32 cellular contexts compared by ENCODE assay signal in genomic region chr11:120141144-120142071, GRCh38. TPM values are rescaled to one million over a fixed set of nuclear protein-coding genes. Genes with fewer than 3 reads are reported as not detected.
DNase-seq lines count a peak whose midpoint lies in the region; FAIRE-seq and TF ChIP-seq lines count a peak whose summit lies in the region.
"Had no signal": no experiment of that assay in that cellular context is flagged by ENCODE, and none has a peak within 500 bp of the region (broad histone marks: within the 10 kb centered on the region; RNA-seq: fewer than 3 reads in every experiment).

No MANE protein-coding gene starts in this region.

- in situ Hi-C loops in GM13976 (cut with MboI; ENCODE audit: low sequenced_read_pairs, unreplicated experiment) (no loop called here), transverse colon (cut with MboI; ENCODE audit: low pct_ligation_motif_present in 1 of 4, low pct_unique_long_range_greater_than_20kb in 1 of 4, low sequenced_read_pairs in 3 of 4) (no loop called here)

- no peaks in the 10 kb centered on the region for H3K9me3 Mint-ChIP-seq in activated CD4-positive, alpha-beta memory T cell treated with anti-CD3 and anti-CD28 coated beads, Interleukin-2, amount 10 ng/mL, durations not matched to agents 7 days and 5 days
- no peaks in the 10 kb centered on the region for H3K9me3 Mint-ChIP-seq in activated CD4-positive, alpha-beta memory T cell treated with anti-CD3 and anti-CD28 coated beads for 36 hours
- no peaks in the 10 kb centered on the region for H3K9me3 Mint-ChIP-seq in endodermal cell
- H3K9me3 Mint-ChIP-seq: activated B cell treated with CpG ODN at 0.5 μM for 24 hours; activated naive CD4-positive, alpha-beta T cell treated with anti-CD3 and anti-CD28 coated beads, Interleukin-2, amount 10 ng/mL, durations not matched to agents 7 days and 5 days had no signal

- TF ChIP-seq POLR2A in prostate gland (IDR thresholded peaks at IDR 0.05), result no peak
- no peak for TF ChIP-seq POLR2A in transverse colon (IDR thresholded peaks at IDR 0.05)

- H3K4me3 Mint-ChIP-seq in activated CD4-positive, alpha-beta memory T cell treated with anti-CD3 and anti-CD28 coated beads, Interleukin-2, amount 10 ng/mL, durations not matched to agents 7 days and 5 days, result no peak overlapping the region
- no peak overlapping the region for H3K4me3 Mint-ChIP-seq in activated CD4-positive, alpha-beta memory T cell treated with anti-CD3 and anti-CD28 coated beads for 36 hours
- no peak overlapping the region for H3K4me3 Mint-ChIP-seq in endodermal cell
- H3K4me3 Mint-ChIP-seq: activated B cell treated with CpG ODN at 0.5 μM for 24 hours; activated CD8-positive, alpha-beta T cell treated with anti-CD3 and anti-CD28 coated beads, Interleukin-2, amount 10 ng/mL, durations not matched to agents 7 days and 5 days; activated naive CD4-positive, alpha-beta T cell treated with anti-CD3 and anti-CD28 coated beads, Interleukin-2, amount 10 ng/mL, durations not matched to agents 7 days and 5 days had no signal

- peaks cover 12% of the 10 kb centered on the region for H3K27me3 Mint-ChIP-seq in activated CD4-positive, alpha-beta memory T cell treated with anti-CD3 and anti-CD28 coated beads, Interleukin-2, amount 10 ng/mL, durations not matched to agents 7 days and 5 days
- H3K27me3 Mint-ChIP-seq in activated CD4-positive, alpha-beta memory T cell treated with anti-CD3 and anti-CD28 coated beads for 36 hours, result peaks cover 24% of the 10 kb centered on the region
- H3K27me3 Mint-ChIP-seq in endodermal cell (ENCODE audit: insufficient read depth), result peaks cover 50% of the 10 kb centered on the region

- H3K4me3 ChIP-seq in endodermal cell (ENCODE audit: low read length), result no peak overlapping the region
- no peak overlapping the region for H3K4me3 ChIP-seq in prostate gland
- H3K4me3 ChIP-seq in transverse colon, result no peak overlapping the region
- H3K4me3 ChIP-seq: BLaER1 treated with 17β-estradiol and CSF1 and Interleukin-3, amounts not matched to agents 10 nM and 100 nM; cardiac muscle cell; heart left ventricle; left lung; mucosa of descending colon; smooth muscle cell; tibial artery had no signal

- H3K4me1 Mint-ChIP-seq in activated CD4-positive, alpha-beta memory T cell treated with anti-CD3 and anti-CD28 coated beads, Interleukin-2, amount 10 ng/mL, durations not matched to agents 7 days and 5 days, result no peaks in the 10 kb centered on the region
- H3K4me1 Mint-ChIP-seq in activated CD4-positive, alpha-beta memory T cell treated with anti-CD3 and anti-CD28 coated beads for 36 hours (ENCODE audit: low read depth), result no peaks in the 10 kb centered on the region
- peaks cover 26% of the 10 kb centered on the region for H3K4me1 Mint-ChIP-seq in endodermal cell
- H3K4me1 Mint-ChIP-seq: activated B cell treated with CpG ODN at 0.5 μM for 24 hours; activated naive CD4-positive, alpha-beta T cell treated with anti-CD3 and anti-CD28 coated beads, Interleukin-2, amount 10 ng/mL, durations not matched to agents 7 days and 5 days had no signal

- H3K36me3 ChIP-seq in endodermal cell (ENCODE audit: control insufficient read depth, insufficient read depth, low read length), result no peaks in the 10 kb centered on the region
- H3K36me3 ChIP-seq in prostate gland, result no peaks in the 10 kb centered on the region
- no peaks in the 10 kb centered on the region for H3K36me3 ChIP-seq in transverse colon
- H3K36me3 ChIP-seq: BLaER1 treated with 17β-estradiol and CSF1 and Interleukin-3, amounts not matched to agents 10 nM and 100 nM; cardiac muscle cell; heart left ventricle; left lung; tibial artery had no signal

- no peak overlapping the region for H3K27ac Mint-ChIP-seq in activated CD4-positive, alpha-beta memory T cell treated with anti-CD3 and anti-CD28 coated beads, Interleukin-2, amount 10 ng/mL, durations not matched to agents 7 days and 5 days
- H3K27ac Mint-ChIP-seq in activated CD4-positive, alpha-beta memory T cell treated with anti-CD3 and anti-CD28 coated beads for 36 hours, result no peak overlapping the region
- H3K27ac Mint-ChIP-seq in endodermal cell, result no peak overlapping the region
- H3K27ac Mint-ChIP-seq: activated B cell treated with CpG ODN at 0.5 μM for 24 hours; activated CD8-positive, alpha-beta T cell treated with anti-CD3 and anti-CD28 coated beads, Interleukin-2, amount 10 ng/mL, durations not matched to agents 7 days and 5 days; activated naive CD4-positive, alpha-beta T cell treated with anti-CD3 and anti-CD28 coated beads, Interleukin-2, amount 10 ng/mL, durations not matched to agents 7 days and 5 days had no signal

- WGBS in endodermal cell (ENCODE audit: insufficient coverage in 1 of 2, insufficient read length in 1 of 2), 2 experiments, result 89 to 91% methylated on average over 4 to 7 of the region's 7 CpGs
- 73% methylated on average over 7 of the region's 7 CpGs for WGBS in prostate gland
- WGBS in transverse colon (ENCODE audit: low coverage in 1 of 2), 2 donors, result 75 to 100% methylated on average over 1 to 7 of the region's 7 CpGs

- H3K36me3 Mint-ChIP-seq in activated CD4-positive, alpha-beta memory T cell treated with anti-CD3 and anti-CD28 coated beads, Interleukin-2, amount 10 ng/mL, durations not matched to agents 7 days and 5 days (ENCODE audit: low read depth), result no peaks in the 10 kb centered on the region
- no peaks in the 10 kb centered on the region for H3K36me3 Mint-ChIP-seq in activated CD4-positive, alpha-beta memory T cell treated with anti-CD3 and anti-CD28 coated beads for 36 hours
- H3K36me3 Mint-ChIP-seq in endodermal cell (ENCODE audit: low read depth), result no peaks in the 10 kb centered on the region
- H3K36me3 Mint-ChIP-seq: activated naive CD4-positive, alpha-beta T cell treated with anti-CD3 and anti-CD28 coated beads, Interleukin-2, amount 10 ng/mL, durations not matched to agents 7 days and 5 days had no signal

- H3K27me3 ChIP-seq in endodermal cell (ENCODE audit: control insufficient read depth, insufficient read depth, low read length, poor library complexity, severe bottlenecking), result peaks cover 2% of the 10 kb centered on the region
- H3K27me3 ChIP-seq in prostate gland (replicated peaks; ENCODE audit: insufficient read depth), result no peaks in the 10 kb centered on the region
- H3K27me3 ChIP-seq in transverse colon, result peaks cover 24% of the 10 kb centered on the region
- H3K27me3 ChIP-seq: BLaER1 treated with 17β-estradiol and CSF1 and Interleukin-3, amounts not matched to agents 10 nM and 100 nM had no signal

- H3K27ac ChIP-seq in endodermal cell (ENCODE audit: low read depth, low read length) (no peak overlapping the region), prostate gland (no peak overlapping the region), transverse colon (no peak overlapping the region)
- H3K27ac ChIP-seq: BLaER1 treated with 17β-estradiol and CSF1 and Interleukin-3, amounts not matched to agents 10 nM and 100 nM; cardiac muscle cell; heart left ventricle; left lung; tibial artery had no signal

- TF ChIP-seq EP300 in transverse colon (IDR thresholded peaks at IDR 0.05; ENCODE audit: low read depth), result no peak

- H3K4me1 ChIP-seq in endodermal cell (ENCODE audit: control insufficient read depth, insufficient read depth, low read length) (peaks cover 6% of the 10 kb centered on the region), prostate gland (replicated peaks) (no peaks in the 10 kb centered on the region), transverse colon (peaks cover 0 to 3% (median 0%) of the 10 kb centered on the region in 4 donors)
- H3K4me1 ChIP-seq: heart left ventricle, left lung, tibial artery had no signal

- peak; percentile 6 for DNase-seq in activated CD4-positive, alpha-beta memory T cell treated with anti-CD3 and anti-CD28 coated beads, Interleukin-2, amount 10 ng/mL, durations not matched to agents 7 days and 5 days
- DNase-seq in activated CD4-positive, alpha-beta memory T cell treated with anti-CD3 and anti-CD28 coated beads for 36 hours, result no peak
- DNase-seq in GM13976 (ENCODE audit: low spot score), result peak; percentile 6
- peak; percentile 30 for DNase-seq in endodermal cell
- peak; percentile 4 for DNase-seq in prostate gland (ENCODE audit: low spot score)
- DNase-seq in transverse colon, result no peak
- no peak for DNase-seq in NCI-H510A (lab: John Stamatoyannopoulos, UW)
- DNase-seq in frontal cortex (ENCODE audit: low spot score in 2 of 2), result no peak
- DNase-seq: activated B cell treated with CpG ODN at 0.5 μM for 24 hours; activated CD8-positive, alpha-beta T cell treated with anti-CD3 and anti-CD28 coated beads, Interleukin-2, amount 10 ng/mL, durations not matched to agents 7 days and 5 days; activated naive CD4-positive, alpha-beta T cell treated with anti-CD3 and anti-CD28 coated beads, Interleukin-2, amount 10 ng/mL, durations not matched to agents 7 days and 5 days; amygdala; dermis blood vessel endothelial cell; DMS 273 treated with DMSO at 0.1 percent for 48 hours; GF-D8; heart left ventricle; KG1; left lung; mucosa of descending colon; NCI-H146; NCI-H524; stimulated activated CD4-positive, alpha-beta T cell treated with anti-CD3 and anti-CD28 coated beads, Interleukin-2, amount 100 ng/mL, for 48 hours; stimulated activated naive CD4-positive, alpha-beta T cell treated with Interleukin-2 at 50 U/mL for 16 hours had no signal

- POLR2A ChIA-PET in activated CD4-positive, alpha-beta memory T cell treated with anti-CD3 and anti-CD28 coated beads, Interleukin-2, amount 10 ng/mL, durations not matched to agents 7 days and 5 days (lab: Charles Lee), result no interaction called here
- POLR2A ChIA-PET in activated CD4-positive, alpha-beta memory T cell treated with anti-CD3 and anti-CD28 coated beads for 36 hours (lab: Charles Lee), result no interaction called here

- H3K9ac ChIP-seq in endodermal cell (ENCODE audit: extremely low read depth, low read length, poor library complexity, severe bottlenecking), result no peak overlapping the region
- H3K9ac ChIP-seq: BLaER1 treated with 17β-estradiol and CSF1 and Interleukin-3, amounts not matched to agents 10 nM and 100 nM had no signal

- intact Hi-C loops in activated CD4-positive, alpha-beta memory T cell treated with anti-CD3 and anti-CD28 coated beads for 36 hours (cut with micrococcal nuclease), result no loop called here
- intact Hi-C loops in prostate gland (cut with DNase I) (no loop called here), transverse colon (cut with DNase I; ENCODE audit: low total_unique reads) (no loop called here)

- FAIRE-seq in frontal cortex (lab: Jason Lieb, UNC), result no peak
- FAIRE-seq: GM19239 had no signal

- CTCF ChIA-PET in activated CD4-positive, alpha-beta memory T cell treated with anti-CD3 and anti-CD28 coated beads, Interleukin-2, amount 10 ng/mL, durations not matched to agents 7 days and 5 days (lab: Charles Lee), result no interaction called here
- CTCF ChIA-PET in activated CD4-positive, alpha-beta memory T cell treated with anti-CD3 and anti-CD28 coated beads for 36 hours (lab: Charles Lee), result no interaction called here

- no peak for TF ChIP-seq CTCF in GM13976 (IDR thresholded peaks at IDR 0.05; ENCODE audit: borderline replicate concordance, control extremely low read depth, extremely low read depth, insufficient read depth, missing control alignments)
- TF ChIP-seq CTCF in endodermal cell (conservative IDR thresholded peaks at IDR 0.05), result no peak
- no peak for TF ChIP-seq CTCF in prostate gland (IDR thresholded peaks at IDR 0.05)
- TF ChIP-seq CTCF in transverse colon (IDR thresholded peaks at IDR 0.05), result no peak

- H3K9me3 ChIP-seq in endodermal cell (ENCODE audit: control insufficient read depth, low read length) (peaks cover 5% of the 10 kb centered on the region), prostate gland (no peaks in the 10 kb centered on the region), transverse colon (no peaks in the 10 kb centered on the region)
- H3K9me3 ChIP-seq: BLaER1 treated with 17β-estradiol and CSF1 and Interleukin-3, amounts not matched to agents 10 nM and 100 nM; heart left ventricle; left lung; mucosa of descending colon; tibial artery had no signal

RNA-seq across cellular contexts. Expression of gene TRIM29, which starts 3.5 kb away (rescaled TPM):
- not detected for total RNA-seq in activated CD4-positive, alpha-beta memory T cell treated with anti-CD3 and anti-CD28 coated beads, Interleukin-2, amount 10 ng/mL, durations not matched to agents 7 days and 5 days
- total RNA-seq in activated CD4-positive, alpha-beta memory T cell treated with anti-CD3 and anti-CD28 coated beads for 36 hours, result not detected
- total RNA-seq in endodermal cell, result not detected
- not detected for polyA plus RNA-seq in endodermal cell (2013, experiment 1 of 2)
- 0.17 TPM for polyA plus RNA-seq in endodermal cell (2013, experiment 2 of 2)
- total RNA-seq in prostate gland, result 100 to 1,000 TPM in 1 of 2 donors, 10 to 100 TPM in 1; 73.7 to 126 TPM
- 1 to 10 TPM in 2 of 4 donors, under 1 TPM in 1, not detected in 1; 0.75 to 7.8 (median 4.4) TPM for total RNA-seq in transverse colon
- total RNA-seq in frontal cortex, result not detected
- total RNA-seq: A673; activated B cell treated with CpG ODN at 0.5 μM for 24 hours; activated CD8-positive, alpha-beta T cell treated with anti-CD3 and anti-CD28 coated beads, Interleukin-2, amount 10 ng/mL, durations not matched to agents 7 days and 5 days; cardiac muscle cell; dermis blood vessel endothelial cell; endothelial cell of umbilical vein; pulmonary artery endothelial cell; RPMI7951 had no signal
- polyA plus RNA-seq: cardiac muscle cell, endothelial cell of umbilical vein had no signal

Comparison
In these comparisons a context has a peak if more than half of its experiments do, and no peak if none do; other contexts are left out.
1. DNase-seq: peak in activated CD4-positive, alpha-beta memory T cell treated with anti-CD3 and anti-CD28 coated beads, Interleukin-2, amount 10 ng/mL, durations not matched to agents 7 days and 5 days (single experiment), GM13976 (single experiment), endodermal cell (single experiment) and prostate gland (single experiment); none in activated CD4-positive, alpha-beta memory T cell treated with anti-CD3 and anti-CD28 coated beads for 36 hours (single experiment), transverse colon (single experiment), NCI-H510A (single experiment) and frontal cortex (0 of 2).
2. RNA of gene TRIM29, which starts 3.5 kb away (total RNA-seq): 73.7 to 126 TPM in prostate gland; 0.75 to 7.8 TPM in transverse colon, not detected in endodermal cell, not detected in activated CD4-positive, alpha-beta memory T cell treated with anti-CD3 and anti-CD28 coated beads, Interleukin-2, amount 10 ng/mL, durations not matched to agents 7 days and 5 days, not detected in activated CD4-positive, alpha-beta memory T cell treated with anti-CD3 and anti-CD28 coated beads for 36 hours and not detected in frontal cortex (single experiment); every median in the first group is over 4 times any median in the second.